In the genomic region with DNA sequence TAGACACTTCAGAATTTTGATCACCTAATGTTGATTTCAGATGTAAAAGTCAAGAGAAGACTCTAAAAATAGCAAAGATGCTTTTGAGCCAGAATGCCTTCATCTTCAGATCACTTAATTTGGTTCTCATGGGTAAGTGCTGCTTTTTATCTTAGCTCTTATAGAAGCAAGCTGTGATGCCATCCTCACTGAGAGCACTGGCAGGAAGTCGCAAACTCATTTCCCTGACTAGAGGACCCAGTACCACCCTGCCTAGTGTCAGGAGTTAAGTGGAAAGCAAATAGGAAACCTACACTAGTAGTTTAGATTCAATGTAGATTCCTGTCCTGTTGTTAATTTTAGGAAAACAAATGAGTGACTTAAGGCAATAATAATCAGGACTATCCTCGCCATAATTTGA, we compare ENCODE assay signal across 16 cellular contexts. TPM values are rescaled to one million over a fixed set of nuclear protein-coding genes. Genes with fewer than 3 reads are reported as not detected.
DNase-seq lines count a peak whose midpoint lies in the region; ATAC-seq and TF ChIP-seq lines count a peak whose summit lies in the region.
"Had no signal": no experiment of that assay in that cellular context is flagged by ENCODE, and none has a peak within 500 bp of the region (broad histone marks: within the 10 kb centered on the region; RNA-seq: fewer than 3 reads in every experiment).

No MANE protein-coding gene starts in this region.

- peaks cover 32% of the 10 kb centered on the region for H3K36me3 Mint-ChIP-seq in activated naive CD4-positive, alpha-beta T cell treated with anti-CD3 and anti-CD28 coated beads, Interleukin-2, amount 50 U/mL, for 24 hours
- H3K36me3 Mint-ChIP-seq in activated T-helper 17 cell treated with anti-CD3 and anti-CD28 coated beads, Interleukin-2, amount 50 U/mL, for 72 hours (ENCODE audit: low read depth) = peaks cover 64% of the 10 kb centered on the region

- DNase-seq in activated naive CD4-positive, alpha-beta T cell (lab: John Stamatoyannopoulos, UW) = no peak
- DNase-seq in NCI-H2029 (lab: John Stamatoyannopoulos, UW) = peak; percentile 42
- no peak for DNase-seq in EL
- DNase-seq in mucosa of gallbladder (ENCODE audit: low spot score) = no peak
- DNase-seq: DMS153; effector CD4-positive, alpha-beta T cell; head of caudate nucleus; NCI-H2171; spleen; thyroid gland had no signal

- H3K27ac ChIP-seq in neutrophil = peak overlapping the region; percentile 22
- H3K27ac ChIP-seq: neural progenitor cell, thyroid gland had no signal

- no peak for TF ChIP-seq CTCF in neutrophil (IDR thresholded peaks at IDR 0.05)

- H3K9me3 Mint-ChIP-seq in activated naive CD4-positive, alpha-beta T cell treated with anti-CD3 and anti-CD28 coated beads, Interleukin-2, amount 50 U/mL, for 24 hours = no peaks in the 10 kb centered on the region
- no peaks in the 10 kb centered on the region for H3K9me3 Mint-ChIP-seq in activated T-helper 17 cell treated with anti-CD3 and anti-CD28 coated beads, Interleukin-2, amount 50 U/mL, for 72 hours
- H3K9me3 Mint-ChIP-seq: memory B cell had no signal

- peaks cover 89% of the 10 kb centered on the region for H3K4me1 Mint-ChIP-seq in activated naive CD4-positive, alpha-beta T cell treated with anti-CD3 and anti-CD28 coated beads, Interleukin-2, amount 50 U/mL, for 24 hours
- H3K4me1 Mint-ChIP-seq in activated T-helper 17 cell treated with anti-CD3 and anti-CD28 coated beads, Interleukin-2, amount 50 U/mL, for 72 hours = peaks cover 72% of the 10 kb centered on the region

- no peaks in the 10 kb centered on the region for H3K27me3 ChIP-seq in neutrophil
- H3K27me3 ChIP-seq: neural progenitor cell, spleen, thyroid gland had no signal

- H3K27ac Mint-ChIP-seq in activated naive CD4-positive, alpha-beta T cell treated with anti-CD3 and anti-CD28 coated beads, Interleukin-2, amount 50 U/mL, for 24 hours = peak overlapping the region; percentile 88
- peak overlapping the region; percentile 60 for H3K27ac Mint-ChIP-seq in activated T-helper 17 cell treated with anti-CD3 and anti-CD28 coated beads, Interleukin-2, amount 50 U/mL, for 72 hours
- H3K27ac Mint-ChIP-seq: memory B cell, neural progenitor cell had no signal

- ATAC-seq in activated T-helper 17 cell treated with anti-CD3 and anti-CD28 coated beads, Interleukin-2, amount 50 U/mL, for 72 hours (replicated peaks) = no peak
- ATAC-seq in HG03097 (IDR thresholded peaks at IDR 0.05; ENCODE audit: low FRiP score, unreplicated experiment) = no peak

- H3K27me3 Mint-ChIP-seq in activated naive CD4-positive, alpha-beta T cell treated with anti-CD3 and anti-CD28 coated beads, Interleukin-2, amount 50 U/mL, for 24 hours = no peaks in the 10 kb centered on the region
- H3K27me3 Mint-ChIP-seq in activated T-helper 17 cell treated with anti-CD3 and anti-CD28 coated beads, Interleukin-2, amount 50 U/mL, for 72 hours = no peaks in the 10 kb centered on the region
- H3K27me3 Mint-ChIP-seq: memory B cell had no signal

- H3K4me3 ChIP-seq in neutrophil (ENCODE audit: low read depth in 1 of 2, low read length in 1 of 2) = no peak overlapping the region
- H3K4me3 ChIP-seq: neural progenitor cell, spleen, thyroid gland had no signal

- no peaks in the 10 kb centered on the region for H3K9me3 ChIP-seq in neutrophil
- H3K9me3 ChIP-seq: spleen, thyroid gland had no signal

- peaks cover 65% of the 10 kb centered on the region for H3K36me3 ChIP-seq in neutrophil

- peak overlapping the region; percentile 37 for H3K4me3 Mint-ChIP-seq in activated naive CD4-positive, alpha-beta T cell treated with anti-CD3 and anti-CD28 coated beads, Interleukin-2, amount 50 U/mL, for 24 hours
- peak overlapping the region; percentile 64 for H3K4me3 Mint-ChIP-seq in activated T-helper 17 cell treated with anti-CD3 and anti-CD28 coated beads, Interleukin-2, amount 50 U/mL, for 72 hours
- H3K4me3 Mint-ChIP-seq: memory B cell, neural progenitor cell had no signal

- H3K4me1 ChIP-seq in neutrophil (ENCODE audit: control insufficient read depth in 1 of 2, insufficient read depth in 1 of 2, low read depth in 1 of 2, low read length in 1 of 2) = peaks cover 8 to 21% of the 10 kb centered on the region in 2 experiments
- H3K4me1 ChIP-seq: thyroid gland had no signal

RNA-seq across cellular contexts. Expression of gene IFNAR2, which starts 12.1 kb away (rescaled TPM):
- 10 to 100 TPM; 34.6 to 35.4 TPM for total RNA-seq in activated T-helper 17 cell treated with anti-CD3 and anti-CD28 coated beads, Interleukin-2, amount 50 U/mL, for 72 hours
- 31.5 TPM for total RNA-seq in mucosa of gallbladder

RNA-seq across cellular contexts. Expression of gene IL10RB, which starts 24.3 kb away (rescaled TPM):
- 10 to 100 TPM; 30.1 to 46.7 TPM for total RNA-seq in activated T-helper 17 cell treated with anti-CD3 and anti-CD28 coated beads, Interleukin-2, amount 50 U/mL, for 72 hours
- 31.2 TPM for total RNA-seq in mucosa of gallbladder
